ENCODE assay signal across 8 cellular contexts in the genomic region with DNA sequence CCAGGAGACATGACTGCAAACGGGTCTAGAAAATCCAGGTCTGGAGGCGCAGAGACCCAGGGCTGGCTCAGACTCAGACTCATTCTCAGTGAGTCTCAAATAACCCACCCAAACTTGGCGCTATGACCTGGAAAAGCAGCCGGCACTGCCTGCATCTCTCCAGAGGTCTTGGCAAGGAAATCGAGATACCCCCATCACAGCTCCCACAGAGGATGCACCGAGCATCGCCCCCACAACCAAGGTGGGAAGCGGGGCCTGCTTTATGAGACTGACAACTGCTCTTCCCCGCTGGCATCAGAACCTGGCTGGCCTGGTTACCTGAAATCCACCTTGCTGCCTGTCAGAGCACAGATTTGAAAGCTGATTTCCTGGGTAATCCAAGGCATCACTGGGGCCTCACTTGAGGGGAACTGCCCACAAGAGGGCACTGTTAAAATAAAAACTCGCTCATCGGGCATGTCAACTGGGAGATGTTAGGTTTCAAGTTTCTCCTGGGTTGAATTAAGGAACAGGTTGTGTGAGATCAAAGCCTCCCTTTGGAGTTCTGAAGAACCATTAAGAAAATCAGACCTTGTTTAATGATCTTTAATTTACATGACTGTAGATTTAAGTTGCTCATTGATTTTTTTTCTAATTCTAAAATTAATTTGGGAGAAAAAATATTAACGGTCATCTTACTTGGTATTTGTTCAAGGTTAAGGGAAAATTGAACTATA. TPM values are rescaled to one million over a fixed set of nuclear protein-coding genes. Genes with fewer than 3 reads are reported as not detected.
DNase-seq lines count a peak whose midpoint lies in the region; ATAC-seq and TF ChIP-seq lines count a peak whose summit lies in the region.

No MANE protein-coding gene starts in this region.

- H3K36me3 ChIP-seq in PC-9 (ENCODE audit: low read depth) = no peaks in the 10 kb centered on the region

- H3K4me1 Mint-ChIP-seq in natural killer cell = peaks cover 0 to 9% of the 10 kb centered on the region in 2 donors
- H3K4me1 Mint-ChIP-seq in natural killer cell treated with Interleukin-12 subunit alpha and Interleukin-12 subunit beta and Interleukin-15 and Interleukin-18, amount 100 ng/mL, for 72 hours (ENCODE audit: low read depth in 2 of 2) = peaks cover 0 to 6% of the 10 kb centered on the region in 2 donors

- H3K4me2 ChIP-seq in PC-9 = no peak overlapping the region

- ATAC-seq in natural killer cell = no peak
- no peak for ATAC-seq in natural killer cell treated with Interleukin-12 subunit alpha and Interleukin-12 subunit beta and Interleukin-15 and Interleukin-18, amount 100 ng/mL, for 72 hours
- ATAC-seq in GM18870 (IDR thresholded peaks at IDR 0.05; ENCODE audit: unreplicated experiment) = no peak

- H3K4me3 Mint-ChIP-seq in natural killer cell = no peak overlapping the region
- H3K4me3 Mint-ChIP-seq in natural killer cell treated with Interleukin-12 subunit alpha and Interleukin-12 subunit beta and Interleukin-15 and Interleukin-18, amount 100 ng/mL, for 72 hours = no peak overlapping the region

- TF ChIP-seq CTCF in natural killer cell (IDR thresholded peaks at IDR 0.05) (peak; percentile 16), PC-9 (conservative IDR thresholded peaks at IDR 0.05) (peak; percentile 82)

- no peak overlapping the region for H2AFZ ChIP-seq in PC-9

- H3K4me3 ChIP-seq in PC-9 = no peak overlapping the region

- no peaks in the 10 kb centered on the region for H3K27me3 Mint-ChIP-seq in natural killer cell (ENCODE audit: low read depth in 2 of 2)
- H3K27me3 Mint-ChIP-seq in natural killer cell treated with Interleukin-12 subunit alpha and Interleukin-12 subunit beta and Interleukin-15 and Interleukin-18, amount 100 ng/mL, for 72 hours = no peaks in the 10 kb centered on the region

- in situ Hi-C loops in KBM-7 (cut with MboI; ENCODE audit: low pct_unique_long_range_greater_than_20kb, low sequenced_read_pairs) = no loop called here

- H3K27ac ChIP-seq in PC-9 = no peak overlapping the region

- no peaks in the 10 kb centered on the region for H3F3A ChIP-seq in PC-9 (ENCODE audit: insufficient read depth, low read depth)

- no TSS peak for BruUV-seq in PC-9 (replicated peaks; lab: Mats Ljungman, UMichigan)

- H3K36me3 Mint-ChIP-seq in natural killer cell = no peaks in the 10 kb centered on the region
- peaks cover 8% of the 10 kb centered on the region for H3K36me3 Mint-ChIP-seq in natural killer cell treated with Interleukin-12 subunit alpha and Interleukin-12 subunit beta and Interleukin-15 and Interleukin-18, amount 100 ng/mL, for 72 hours

- DNase-seq in natural killer cell (no peak), KBM-7 (peak; percentile 64), PC-9 (peak; percentile 53 to 61), epidermal melanocyte (ENCODE audit: insufficient read length, low spot score) (peak; percentile 41), myocyte (ENCODE audit: low read depth) (peak; percentile 78), dedifferentiated amniotic fluid mesenchymal stem cell (ENCODE audit: extremely low spot score) (no peak)
- no peak for DNase-seq in natural killer cell treated with Interleukin-12 subunit alpha and Interleukin-12 subunit beta and Interleukin-15 and Interleukin-18, amount 100 ng/mL, for 72 hours (ENCODE audit: low spot score)

- H3K9me3 ChIP-seq in PC-9 (ENCODE audit: insufficient read depth, low read depth) = no peaks in the 10 kb centered on the region

- H3K9me3 Mint-ChIP-seq in natural killer cell = no peaks in the 10 kb centered on the region
- H3K9me3 Mint-ChIP-seq in natural killer cell treated with Interleukin-12 subunit alpha and Interleukin-12 subunit beta and Interleukin-15 and Interleukin-18, amount 100 ng/mL, for 72 hours = no peaks in the 10 kb centered on the region

- no peaks in the 10 kb centered on the region for H3K79me2 ChIP-seq in PC-9 (ENCODE audit: low read depth)

- intact Hi-C loops in natural killer cell (cut with micrococcal nuclease) = loop anchor here (5.0 kb wide), 1 partner anchor 244 kb away; no protein-coding TSS in a partner anchor
- intact Hi-C loops in PC-9 (cut with micrococcal nuclease; ENCODE audit: unreplicated experiment) = loop anchor here (1.0 to 5.0 kb wide), 3 partner anchors 57 to 243 kb away; partner anchors contain the start of gene SNRPB2

- H3K27me3 ChIP-seq in PC-9 (ENCODE audit: insufficient read depth, low read depth) = no peaks in the 10 kb centered on the region

- H4K20me1 ChIP-seq in PC-9 (ENCODE audit: insufficient read depth) = no peaks in the 10 kb centered on the region

- CTCF ChIA-PET in PC-9 (lab: Charles Lee) = no interaction called here

- no peaks in the 10 kb centered on the region for H3K9me2 ChIP-seq in PC-9 (ENCODE audit: insufficient read depth)

- POLR2A ChIA-PET in PC-9 (lab: Charles Lee; ENCODE audit: unreplicated experiment) = no interaction called here

- H3K27ac Mint-ChIP-seq in natural killer cell = no peak overlapping the region
- H3K27ac Mint-ChIP-seq in natural killer cell treated with Interleukin-12 subunit alpha and Interleukin-12 subunit beta and Interleukin-15 and Interleukin-18, amount 100 ng/mL, for 72 hours = no peak overlapping the region

- H3K4me1 ChIP-seq in PC-9 (replicated peaks; ENCODE audit: insufficient read depth) = no peaks in the 10 kb centered on the region

RNA-seq across cellular contexts. Expression of gene KIF16B, which starts 55.0 kb away (rescaled TPM):
- total RNA-seq in natural killer cell (10 to 100 TPM in 1 of 3 donors, 1 to 10 TPM in 2; 3.9 to 11.8 (median 9.2) TPM), PC-9 (2021) (15.1 and 17.6 TPM in 2 replicates), myocyte (16.0 and 21.2 TPM in 2 replicates)
- total RNA-seq in natural killer cell treated with Interleukin-12 subunit alpha and Interleukin-12 subunit beta and Interleukin-15 and Interleukin-18, amount 100 ng/mL, for 72 hours = 1 to 10 TPM; 3.8 to 8.8 TPM
- polyA plus RNA-seq in myocyte (2012) = 7.1 TPM

Comparison
In these comparisons a context has a peak if more than half of its experiments do, and no peak if none do; other contexts are left out.
1. DNase-seq: peak in KBM-7 (single experiment), PC-9 (2 of 2), epidermal melanocyte (single experiment) and myocyte (single experiment); none in natural killer cell (single experiment), natural killer cell treated with Interleukin-12 subunit alpha and Interleukin-12 subunit beta and Interleukin-15 and Interleukin-18, amount 100 ng/mL, for 72 hours (single experiment) and dedifferentiated amniotic fluid mesenchymal stem cell (single experiment).